In genomic region chr12:123092866-123093265, GRCh38 we compare ENCODE assay signal across 13 cellular contexts.
"Had no signal": no experiment of that assay in that cellular context is flagged by ENCODE, and none has a peak within 500 bp of the region (broad histone marks: within the 10 kb centered on the region; RNA-seq: fewer than 3 reads in every experiment).

No MANE protein-coding gene starts in this region.

- H3K27me3 ChIP-seq: testis had no signal

- H3K36me3 Mint-ChIP-seq: activated CD4-positive, alpha-beta memory T cell treated with anti-CD3 and anti-CD28 coated beads for 36 hours had no signal

- H3K4me3 Mint-ChIP-seq: activated CD4-positive, alpha-beta memory T cell treated with anti-CD3 and anti-CD28 coated beads for 36 hours; stimulated activated naive CD8-positive, alpha-beta T cell treated with anti-CD3 and anti-CD28 coated beads, Interleukin-15, Interleukin-2, amounts not matched to agents 100 ng/mL and 50 ng/mL, for 24 hours; T-helper 2 cell treated with Interferon-gamma antibody and Interleukin-4, amounts not matched to agents 5 μg/mL and 100 μg/mL, for 36 hours had no signal

- H3K27ac Mint-ChIP-seq: activated CD4-positive, alpha-beta memory T cell treated with anti-CD3 and anti-CD28 coated beads for 36 hours; stimulated activated naive CD8-positive, alpha-beta T cell treated with anti-CD3 and anti-CD28 coated beads, Interleukin-15, Interleukin-2, amounts not matched to agents 100 ng/mL and 50 ng/mL, for 24 hours; T-helper 2 cell treated with Interferon-gamma antibody and Interleukin-4, amounts not matched to agents 5 μg/mL and 100 μg/mL, for 36 hours had no signal

- H3K9me3 Mint-ChIP-seq: activated CD4-positive, alpha-beta memory T cell treated with anti-CD3 and anti-CD28 coated beads for 36 hours; stimulated activated naive CD8-positive, alpha-beta T cell treated with anti-CD3 and anti-CD28 coated beads, Interleukin-15, Interleukin-2, amounts not matched to agents 100 ng/mL and 50 ng/mL, for 24 hours; T-helper 2 cell treated with Interferon-gamma antibody and Interleukin-4, amounts not matched to agents 5 μg/mL and 100 μg/mL, for 36 hours had no signal

- H3K27me3 Mint-ChIP-seq: activated CD4-positive, alpha-beta memory T cell treated with anti-CD3 and anti-CD28 coated beads for 36 hours; stimulated activated naive CD8-positive, alpha-beta T cell treated with anti-CD3 and anti-CD28 coated beads, Interleukin-15, Interleukin-2, amounts not matched to agents 100 ng/mL and 50 ng/mL, for 24 hours had no signal

- H3K27ac ChIP-seq: testis had no signal

- ATAC-seq: left cardiac atrium, mucosa of descending colon had no signal

- H3K9me3 ChIP-seq: mucosa of descending colon, testis had no signal

- H3K4me3 ChIP-seq: lung, mucosa of descending colon, testis had no signal

- DNase-seq: activated CD4-positive, alpha-beta memory T cell treated with anti-CD3 and anti-CD28 coated beads for 36 hours; activated CD4-positive, CD25-positive, alpha-beta regulatory T cell treated with anti-CD3 and anti-CD28 coated beads, Interleukin-2, amount 50 U/mL, for 72 hours; activated T-cell treated with anti-CD3 and anti-CD28 coated beads, Interleukin-2, amount 50 U/mL, for 48 hours; cortex of kidney; effector CD8-positive, alpha-beta T cell; left cardiac atrium; mucosa of descending colon; stimulated activated CD4-positive, alpha-beta T cell treated with anti-CD3 and anti-CD28 coated beads, Interleukin-4, amount 100 ng/mL, for 1 hour; stimulated activated CD8-positive, alpha-beta memory T cell treated with anti-CD3 and anti-CD28 coated beads, Interleukin-4, amount 100 ng/mL, for 48 hours; testis had no signal
